ENCODE assay signal across 19 cellular contexts in genomic region chr12:56205445-56205844, GRCh38. TPM values are rescaled to one million over a fixed set of nuclear protein-coding genes. Genes with fewer than 3 reads are reported as not detected.
A peak's percentile ranks its signal among the peaks of the same experiment; 100 is the strongest.
DNase-seq lines count a peak whose midpoint lies in the region; ATAC-seq, FAIRE-seq and TF ChIP-seq lines count a peak whose summit lies in the region.
"Had no signal": no experiment of that assay in that cellular context is flagged by ENCODE, and none has a peak within 500 bp of the region (broad histone marks: within the 10 kb centered on the region; RNA-seq: fewer than 3 reads in every experiment).

No MANE protein-coding gene starts in this region.

- H3K9ac ChIP-seq in Loucy (ENCODE audit: low read depth, low read length, poor library complexity, severe bottlenecking) (no peak overlapping the region), stomach smooth muscle (ENCODE audit: low read length in 2 of 2) (no peak overlapping the region)

- H3K36me3 ChIP-seq in Loucy (ENCODE audit: insufficient read depth, low read length) (peaks cover 37% of the 10 kb centered on the region; the same call in 1 of the 2 replicates), stomach smooth muscle (ENCODE audit: control insufficient read depth in 2 of 2, insufficient read depth in 2 of 2, low read length in 2 of 2) (peaks cover 37 to 40% of the 10 kb centered on the region in 2 donors), left lung (peaks cover 0 to 65% of the 10 kb centered on the region in 2 donors)
- H3K36me3 ChIP-seq: uterus had no signal

- ATAC-seq in activated CD8-positive, alpha-beta memory T cell treated with anti-CD3 and anti-CD28 coated beads, Interleukin-2, amount 10 ng/mL, durations not matched to agents 7 days and 5 days = peak; percentile 62
- no peak for ATAC-seq in left lung

- no peaks in the 10 kb centered on the region for H3K9me2 ChIP-seq in Loucy (replicated peaks; ENCODE audit: low read depth, low read length)

- H3K27me3 ChIP-seq in Loucy (ENCODE audit: insufficient read depth, low read length, poor library complexity, severe bottlenecking) (no peaks in the 10 kb centered on the region), stomach smooth muscle (ENCODE audit: control insufficient read depth in 1 of 2, insufficient read depth in 2 of 2, low read length in 2 of 2) (no peaks in the 10 kb centered on the region), left lung (no peaks in the 10 kb centered on the region)
- H3K27me3 ChIP-seq: MG63, sigmoid colon, SJSA1, uterus had no signal

- no peak for TF ChIP-seq POLR2A in H54 (IDR thresholded peaks at IDR 0.05; ENCODE audit: low read depth, low read length)

- H3F3A ChIP-seq in Loucy (ENCODE audit: low read depth) = no peaks in the 10 kb centered on the region

- H3K4me1 ChIP-seq in Loucy (ENCODE audit: insufficient read depth, low read length, poor library complexity, severe bottlenecking) = no peaks in the 10 kb centered on the region
- H3K4me1 ChIP-seq in stomach smooth muscle (ENCODE audit: control insufficient read depth, insufficient read depth, low read length) = no peaks in the 10 kb centered on the region
- H3K4me1 ChIP-seq in left lung = peaks cover 0 to 6% of the 10 kb centered on the region in 2 donors
- H3K4me1 ChIP-seq: uterus had no signal

- intact Hi-C loops in left lung (cut with DNase I) = no loop called here

- H3K27ac ChIP-seq in stomach smooth muscle (ENCODE audit: low read length) = peak overlapping the region; percentile 41
- H3K27ac ChIP-seq in left lung = no peak overlapping the region
- H3K27ac ChIP-seq: SJSA1, uterus had no signal

- H3K79me2 ChIP-seq in Loucy (ENCODE audit: insufficient read depth, low read length) = no peaks in the 10 kb centered on the region

- no peak overlapping the region for H3K4me2 ChIP-seq in Loucy (ENCODE audit: low read depth, low read length, poor library complexity, severe bottlenecking)

- no peaks in the 10 kb centered on the region for H3K9me3 Mint-ChIP-seq in activated CD8-positive, alpha-beta memory T cell treated with anti-CD3 and anti-CD28 coated beads, Interleukin-2, amount 10 ng/mL, durations not matched to agents 7 days and 5 days (ENCODE audit: low read depth)
- H3K9me3 Mint-ChIP-seq: activated naive CD4-positive, alpha-beta T cell treated with anti-CD3 and anti-CD28 coated beads, Interleukin-2, amount 10 ng/mL, durations not matched to agents 7 days and 5 days; mesothelial cell of epicardium had no signal

- H3K27me3 Mint-ChIP-seq in activated CD8-positive, alpha-beta memory T cell treated with anti-CD3 and anti-CD28 coated beads, Interleukin-2, amount 10 ng/mL, durations not matched to agents 7 days and 5 days = no peaks in the 10 kb centered on the region
- H3K27me3 Mint-ChIP-seq: activated naive CD4-positive, alpha-beta T cell treated with anti-CD3 and anti-CD28 coated beads, Interleukin-2, amount 10 ng/mL, durations not matched to agents 7 days and 5 days had no signal

- H3K4me3 ChIP-seq in Loucy (ENCODE audit: low read length, poor library complexity, severe bottlenecking) = no peak overlapping the region
- H3K4me3 ChIP-seq in choroid plexus epithelial cell (ENCODE audit: low read depth, low read length) = no peak overlapping the region
- no peak overlapping the region for H3K4me3 ChIP-seq in stomach smooth muscle (ENCODE audit: low read length in 2 of 2)
- no peak overlapping the region for H3K4me3 ChIP-seq in left lung
- H3K4me3 ChIP-seq: MG63, sigmoid colon, SJSA1, uterus had no signal

- no peaks in the 10 kb centered on the region for H4K20me1 ChIP-seq in Loucy (ENCODE audit: insufficient read depth, low read length, poor library complexity, severe bottlenecking)

- no peak for DNase-seq in activated CD8-positive, alpha-beta memory T cell treated with anti-CD3 and anti-CD28 coated beads, Interleukin-2, amount 10 ng/mL, durations not matched to agents 7 days and 5 days
- DNase-seq in activated CD8-positive, alpha-beta memory T cell treated with anti-CD3 and anti-CD28 coated beads, Interleukin-2, amount 50 U/mL, for 48 hours = no peak
- DNase-seq in choroid plexus epithelial cell (ENCODE audit: low read depth) = no peak
- no peak for DNase-seq in H54 (ENCODE audit: insufficient read length, low spot score)
- no peak for DNase-seq in left lung
- DNase-seq in SK-N-DZ (ENCODE audit: low spot score) = no peak
- DNase-seq: activated naive CD4-positive, alpha-beta T cell treated with anti-CD3 and anti-CD28 coated beads, Interleukin-2, amount 10 ng/mL, durations not matched to agents 7 days and 5 days; MG63; NCI-H2029 treated with DMSO at 0.1 percent for 48 hours; NCI-H82; sigmoid colon; stimulated activated CD4-positive, alpha-beta T cell treated with anti-CD3 and anti-CD28 coated beads, Interleukin-4, amount 100 ng/mL, for 4 hours; uterus had no signal

- peaks cover 35% of the 10 kb centered on the region for H3K36me3 Mint-ChIP-seq in activated CD8-positive, alpha-beta memory T cell treated with anti-CD3 and anti-CD28 coated beads, Interleukin-2, amount 10 ng/mL, durations not matched to agents 7 days and 5 days

- no peak overlapping the region for H3K27ac Mint-ChIP-seq in activated CD8-positive, alpha-beta memory T cell treated with anti-CD3 and anti-CD28 coated beads, Interleukin-2, amount 10 ng/mL, durations not matched to agents 7 days and 5 days

- no peak overlapping the region for H2AFZ ChIP-seq in Loucy (ENCODE audit: low read length)

- CTCF ChIA-PET in activated CD8-positive, alpha-beta memory T cell treated with anti-CD3 and anti-CD28 coated beads, Interleukin-2, amount 10 ng/mL, durations not matched to agents 7 days and 5 days (lab: Charles Lee) = interaction anchor here (0.8 to 3.9 kb wide), 8 partner anchors 11 to 259 kb away, joined by 3 to 17 read pairs (median 6); partner anchors contain the start of genes ANKRD52, COQ10A and SMARCC2

- H3K4me3 Mint-ChIP-seq in activated CD8-positive, alpha-beta memory T cell treated with anti-CD3 and anti-CD28 coated beads, Interleukin-2, amount 10 ng/mL, durations not matched to agents 7 days and 5 days = no peak overlapping the region
- H3K4me3 Mint-ChIP-seq: activated naive CD4-positive, alpha-beta T cell treated with anti-CD3 and anti-CD28 coated beads, Interleukin-2, amount 10 ng/mL, durations not matched to agents 7 days and 5 days; mesothelial cell of epicardium had no signal

- H3K9me3 ChIP-seq in Loucy (ENCODE audit: insufficient read depth, low read depth, low read length) = no peaks in the 10 kb centered on the region
- H3K9me3 ChIP-seq in stomach smooth muscle (ENCODE audit: control insufficient read depth in 2 of 2, low read length in 2 of 2) = no peaks in the 10 kb centered on the region
- H3K9me3 ChIP-seq in left lung = no peaks in the 10 kb centered on the region
- H3K9me3 ChIP-seq: MG63, sigmoid colon, SJSA1, uterus had no signal

- H3K4me1 Mint-ChIP-seq in activated CD8-positive, alpha-beta memory T cell treated with anti-CD3 and anti-CD28 coated beads, Interleukin-2, amount 10 ng/mL, durations not matched to agents 7 days and 5 days = no peaks in the 10 kb centered on the region
- H3K4me1 Mint-ChIP-seq: activated naive CD4-positive, alpha-beta T cell treated with anti-CD3 and anti-CD28 coated beads, Interleukin-2, amount 10 ng/mL, durations not matched to agents 7 days and 5 days; mesothelial cell of epicardium had no signal

- FAIRE-seq in H54 (lab: Jason Lieb, UNC) = no peak
- FAIRE-seq: islet of Langerhans had no signal

- TF ChIP-seq CTCF in Loucy (conservative IDR thresholded peaks at IDR 0.05; ENCODE audit: low read length) (peak; percentile 47), choroid plexus epithelial cell (conservative IDR thresholded peaks at IDR 0.05; ENCODE audit: low read depth, low read length) (peak; percentile 18), left lung (IDR thresholded peaks at IDR 0.05) (no peak)

RNA-seq across cellular contexts. Expression of gene SMARCC2, which starts 16.2 kb away (rescaled TPM):
- total RNA-seq in activated CD8-positive, alpha-beta memory T cell treated with anti-CD3 and anti-CD28 coated beads, Interleukin-2, amount 10 ng/mL, durations not matched to agents 7 days and 5 days = 100 to 1,000 TPM; 147 to 150 TPM
- total RNA-seq in left lung = 10 to 100 TPM; 84.3 to 84.9 TPM
- 37.5 and 42.6 TPM in 2 replicates for polyA plus RNA-seq in SK-N-DZ (2014; cell fraction: cytosol; rRNA removed)
- 113 and 170 TPM in 2 replicates for polyA plus RNA-seq in SK-N-DZ (2014; cell fraction: nucleus; rRNA removed)

RNA-seq across cellular contexts. Expression of gene RNF41, which starts 16.3 kb away (rescaled TPM):
- 10 to 100 TPM; 28.2 to 34.2 TPM for total RNA-seq in activated CD8-positive, alpha-beta memory T cell treated with anti-CD3 and anti-CD28 coated beads, Interleukin-2, amount 10 ng/mL, durations not matched to agents 7 days and 5 days
- total RNA-seq in left lung = 10 to 100 TPM; 50.3 to 51.4 TPM
- polyA plus RNA-seq in SK-N-DZ (2014; cell fraction: cytosol; rRNA removed) = 45.4 and 48.1 TPM in 2 replicates
- polyA plus RNA-seq in SK-N-DZ (2014; cell fraction: nucleus; rRNA removed) = 25.7 and 25.9 TPM in 2 replicates

RNA-seq across cellular contexts. Expression of gene NABP2, which starts 18.7 kb away (rescaled TPM):
- total RNA-seq in activated CD8-positive, alpha-beta memory T cell treated with anti-CD3 and anti-CD28 coated beads, Interleukin-2, amount 10 ng/mL, durations not matched to agents 7 days and 5 days = 10 to 100 TPM; 62.8 to 80.6 TPM
- 10 to 100 TPM; 32.6 to 33.8 TPM for total RNA-seq in left lung
- polyA plus RNA-seq in SK-N-DZ (2014; cell fraction: cytosol; rRNA removed) = 143 and 150 TPM in 2 replicates
- polyA plus RNA-seq in SK-N-DZ (2014; cell fraction: nucleus; rRNA removed) = 36.9 and 39.5 TPM in 2 replicates

RNA-seq across cellular contexts. Expression of gene SLC39A5, which starts 24.4 kb away (rescaled TPM):
- total RNA-seq in activated CD8-positive, alpha-beta memory T cell treated with anti-CD3 and anti-CD28 coated beads, Interleukin-2, amount 10 ng/mL, durations not matched to agents 7 days and 5 days = under 1 TPM; 0.87 to 0.96 TPM
- under 1 TPM in 1 of 2 donors, not detected in 1; 0.29 TPM for total RNA-seq in left lung
- polyA plus RNA-seq in SK-N-DZ (2014; cell fraction: cytosol; rRNA removed) = 0.45 and 1.0 TPM in 2 replicates
- polyA plus RNA-seq in SK-N-DZ (2014; cell fraction: nucleus; rRNA removed) = 3.8 and 11.3 TPM in 2 replicates
- total RNA-seq: glomerular endothelial cell, sigmoid colon, SJSA1 had no signal

RNA-seq across cellular contexts. Expression of gene MYL6, which starts 47.3 kb away (rescaled TPM):
- 1,000 to 10,000 TPM; 1,307 to 1,412 TPM for total RNA-seq in activated CD8-positive, alpha-beta memory T cell treated with anti-CD3 and anti-CD28 coated beads, Interleukin-2, amount 10 ng/mL, durations not matched to agents 7 days and 5 days
- total RNA-seq in left lung = 1,000 to 10,000 TPM; 1,768 to 1,773 TPM
- polyA plus RNA-seq in SK-N-DZ (2014; cell fraction: cytosol; rRNA removed) = 987 and 1,003 TPM in 2 replicates
- 395 and 729 TPM in 2 replicates for polyA plus RNA-seq in SK-N-DZ (2014; cell fraction: nucleus; rRNA removed)

Comparison
In these comparisons a context has a peak if more than half of its experiments do, and no peak if none do; other contexts are left out.
1. CTCF ChIP-seq: peak in Loucy (single experiment) and choroid plexus epithelial cell (single experiment); none in left lung (0 of 2).